ENCODE assay signal across 8 cellular contexts in genomic region chr1:44985747-44986359, GRCh38. TPM values are rescaled to one million over a fixed set of nuclear protein-coding genes. Genes with fewer than 3 reads are reported as not detected.
DNase-seq lines count a peak whose midpoint lies in the region; ATAC-seq lines count a peak whose summit lies in the region.

No MANE protein-coding gene starts in this region.

- H3K9ac ChIP-seq in mucosa of rectum (ENCODE audit: low read depth in 1 of 2, low read length in 2 of 2): peak overlapping the region; percentile 63 to 85

- ATAC-seq in central memory CD8-positive, alpha-beta T cell (replicated peaks; ENCODE audit: extremely low read depth, poor library complexity, severe bottlenecking): peak; percentile 3
- ATAC-seq in HG03095 (IDR thresholded peaks at IDR 0.05; ENCODE audit: unreplicated experiment): no peak

- peak overlapping the region; percentile 97 for H3K4me3 ChIP-seq in Jurkat, Clone E6-1 (ENCODE audit: low read length)
- peak overlapping the region; percentile 68 to 96 for H3K4me3 ChIP-seq in mucosa of rectum (ENCODE audit: low read length in 2 of 2)

- H3K36me3 ChIP-seq in mucosa of rectum (ENCODE audit: control insufficient read depth in 2 of 2, insufficient read depth in 2 of 2, low read length in 2 of 2): peaks cover 0 to 1% of the 10 kb centered on the region in 2 donors

- H3K4me1 ChIP-seq in mucosa of rectum (ENCODE audit: control insufficient read depth in 2 of 2, insufficient read depth in 2 of 2, low read length in 2 of 2): peaks cover 8 to 10% of the 10 kb centered on the region in 2 donors

- H3K27me3 ChIP-seq in mucosa of rectum (ENCODE audit: control insufficient read depth in 2 of 2, insufficient read depth in 2 of 2, low read length in 2 of 2): no peaks in the 10 kb centered on the region

- H3K4me1 Mint-ChIP-seq in central memory CD8-positive, alpha-beta T cell: peaks cover 16% of the 10 kb centered on the region

- H3K4me3 Mint-ChIP-seq in central memory CD8-positive, alpha-beta T cell: peak overlapping the region; percentile 90

- no peaks in the 10 kb centered on the region for H3K9me3 Mint-ChIP-seq in central memory CD8-positive, alpha-beta T cell

- peak overlapping the region; percentile 46 to 72 for H3K27ac ChIP-seq in mucosa of rectum (ENCODE audit: low read depth in 2 of 2, low read length in 2 of 2)

- peak overlapping the region; percentile 85 for H3K27ac Mint-ChIP-seq in central memory CD8-positive, alpha-beta T cell (ENCODE audit: low read depth)

- no peaks in the 10 kb centered on the region for H3K9me3 ChIP-seq in mucosa of rectum (ENCODE audit: control insufficient read depth in 2 of 2, low read length in 2 of 2)

- H3K27me3 Mint-ChIP-seq in central memory CD8-positive, alpha-beta T cell: no peaks in the 10 kb centered on the region

- peak; percentile 55 for DNase-seq in SIG-M5 treated with dmso at 0.1 percent for 504 hours (lab: John Stamatoyannopoulos, UW; ENCODE audit: unreplicated experiment)
- no peak for DNase-seq in SIG-M5 (lab: John Stamatoyannopoulos, UW)
- DNase-seq in Jurkat, Clone E6-1 (ENCODE audit: low read depth, low spot score): no peak
- no peak for DNase-seq in central memory CD8-positive, alpha-beta T cell (ENCODE audit: low spot score in 2 of 2)
- DNase-seq in stimulated activated CD4-positive, alpha-beta T cell treated with anti-CD3 and anti-CD28 coated beads, Interleukin-1b, Interleukin-23, amount 100 ng/mL, for 48 hours: no peak
- no peak for DNase-seq in dedifferentiated amniotic fluid mesenchymal stem cell (ENCODE audit: extremely low spot score)

- peaks cover 5% of the 10 kb centered on the region for H3K36me3 Mint-ChIP-seq in central memory CD8-positive, alpha-beta T cell (ENCODE audit: insufficient read depth)

RNA-seq across cellular contexts. Expression of gene EIF2B3, which starts 0.5 kb away (rescaled TPM):
- 55.4 TPM for polyA plus RNA-seq in Jurkat, Clone E6-1 (2012; ENCODE audit: insufficient read depth, insufficient read length)

RNA-seq across cellular contexts. Expression of gene HECTD3, which starts 25.3 kb away (rescaled TPM):
- polyA plus RNA-seq in Jurkat, Clone E6-1 (2012; ENCODE audit: insufficient read depth, insufficient read length): 27.0 TPM

RNA-seq across cellular contexts. Expression of gene UROD, which starts 26.2 kb away (rescaled TPM):
- polyA plus RNA-seq in Jurkat, Clone E6-1 (2012; ENCODE audit: insufficient read depth, insufficient read length): 68.0 TPM
